8 cellular contexts compared by ENCODE assay signal in genomic region chr2:134120718-134121630, GRCh38.
DNase-seq lines count a peak whose midpoint lies in the region; ATAC-seq and TF ChIP-seq lines count a peak whose summit lies in the region.

No MANE protein-coding gene starts in this region.

- TF ChIP-seq CTCF in AG04449 (IDR thresholded peaks at IDR 0.05; ENCODE audit: insufficient read depth, low read length, missing control alignments) = no peak
- TF ChIP-seq CTCF in OCI-LY1 (IDR thresholded peaks at IDR 0.05; ENCODE audit: low read length) = no peak
- no peak for TF ChIP-seq CTCF in fibroblast of mammary gland (conservative IDR thresholded peaks at IDR 0.05; ENCODE audit: control insufficient read depth, insufficient read depth, low read depth, low read length)
- TF ChIP-seq CTCF in nephron (IDR thresholded peaks at IDR 0.05; ENCODE audit: unreplicated experiment in 3 of 3) = no peak

- no peaks in the 10 kb centered on the region for H3K27me3 ChIP-seq in OCI-LY1 (ENCODE audit: insufficient read depth, low read length)
- H3K27me3 ChIP-seq in subcutaneous abdominal adipose tissue (ENCODE audit: control insufficient read depth in 5 of 5, insufficient read depth in 4 of 5, low read length in 5 of 5) = no peaks in the 10 kb centered on the region

- no peaks in the 10 kb centered on the region for H4K20me1 ChIP-seq in OCI-LY1 (ENCODE audit: insufficient read depth, low read length)

- H3K27ac Mint-ChIP-seq in activated T-helper 1 cell treated with anti-CD3 and anti-CD28 coated beads, Interleukin-12 subunit alpha, Interleukin-12 subunit beta, Interleukin-2, Interleukin-4 antibody, amounts not matched to agents 30 ng/mL and 10 ng/mL and 1 ng/mL, durations not matched to agents 14 hours and 24 hours and 36 hours = no peak overlapping the region
- peak overlapping the region; percentile 70 to 80 (median 76) for H3K27ac Mint-ChIP-seq in nephron

- CTCF ChIA-PET in AG04449 (lab: Yijun Ruan, JAX) = interaction anchor here (0.7 to 8.4 kb wide), 9 partner anchors 23 to 329 kb away, joined by 3 to 154 read pairs (median 87); partner anchors contain the start of gene MGAT5

- no peaks in the 10 kb centered on the region for H3K36me3 ChIP-seq in OCI-LY1 (ENCODE audit: insufficient read depth, low read length)
- no peaks in the 10 kb centered on the region for H3K36me3 ChIP-seq in subcutaneous abdominal adipose tissue (ENCODE audit: control insufficient read depth in 5 of 5, insufficient read depth in 5 of 5, low read length in 5 of 5)

- H3K9ac ChIP-seq in OCI-LY1 (ENCODE audit: low read length) (peak overlapping the region; percentile 85), subcutaneous abdominal adipose tissue (ENCODE audit: low read length in 5 of 5) (peak overlapping the region in 4 of 5 donors; percentile 73 to 81 (median 77))

- peaks cover 1% of the 10 kb centered on the region for H3K36me3 Mint-ChIP-seq in activated T-helper 1 cell treated with anti-CD3 and anti-CD28 coated beads, Interleukin-12 subunit alpha, Interleukin-12 subunit beta, Interleukin-2, Interleukin-4 antibody, amounts not matched to agents 30 ng/mL and 10 ng/mL and 1 ng/mL, durations not matched to agents 14 hours and 24 hours and 36 hours (ENCODE audit: low read depth)
- no peaks in the 10 kb centered on the region for H3K36me3 Mint-ChIP-seq in nephron (ENCODE audit: low read depth)

- H3K4me1 ChIP-seq in OCI-LY1 (ENCODE audit: insufficient read depth, low read length, severe bottlenecking) = peaks cover 59% of the 10 kb centered on the region
- peaks cover 10 to 64% (median 41%) of the 10 kb centered on the region in 5 donors for H3K4me1 ChIP-seq in subcutaneous abdominal adipose tissue (ENCODE audit: control insufficient read depth in 5 of 5, insufficient read depth in 5 of 5, low read length in 5 of 5)

- H3K9me2 ChIP-seq in OCI-LY1 (ENCODE audit: low read depth, low read length) = no peaks in the 10 kb centered on the region

- no peaks in the 10 kb centered on the region for H3K9me3 Mint-ChIP-seq in activated T-helper 1 cell treated with anti-CD3 and anti-CD28 coated beads, Interleukin-12 subunit alpha, Interleukin-12 subunit beta, Interleukin-2, Interleukin-4 antibody, amounts not matched to agents 30 ng/mL and 10 ng/mL and 1 ng/mL, durations not matched to agents 14 hours and 24 hours and 36 hours
- no peaks in the 10 kb centered on the region for H3K9me3 Mint-ChIP-seq in nephron

- H3K4me2 ChIP-seq in OCI-LY1 (ENCODE audit: low read length) = peak overlapping the region; percentile 82

- no peak for DNase-seq in AG04449 (ENCODE audit: low read depth, low spot score)
- peak; percentile 54 for DNase-seq in activated T-helper 1 cell treated with anti-CD3 and anti-CD28 coated beads, Interleukin-12 subunit alpha, Interleukin-12 subunit beta, Interleukin-2, Interleukin-4 antibody, amounts not matched to agents 30 ng/mL and 10 ng/mL and 1 ng/mL, durations not matched to agents 14 hours and 24 hours and 36 hours (ENCODE audit: low spot score)
- peak; percentile 51 for DNase-seq in fibroblast of mammary gland (ENCODE audit: low read depth)

- H3K4me1 Mint-ChIP-seq in activated T-helper 1 cell treated with anti-CD3 and anti-CD28 coated beads, Interleukin-12 subunit alpha, Interleukin-12 subunit beta, Interleukin-2, Interleukin-4 antibody, amounts not matched to agents 30 ng/mL and 10 ng/mL and 1 ng/mL, durations not matched to agents 14 hours and 24 hours and 36 hours (ENCODE audit: low read depth) = peaks cover 36% of the 10 kb centered on the region
- H3K4me1 Mint-ChIP-seq in nephron = peaks cover 39% of the 10 kb centered on the region

- H3K4me3 Mint-ChIP-seq in activated T-helper 1 cell treated with anti-CD3 and anti-CD28 coated beads, Interleukin-12 subunit alpha, Interleukin-12 subunit beta, Interleukin-2, Interleukin-4 antibody, amounts not matched to agents 30 ng/mL and 10 ng/mL and 1 ng/mL, durations not matched to agents 14 hours and 24 hours and 36 hours = peak overlapping the region; percentile 78
- peak overlapping the region; percentile 88 to 95 (median 91) for H3K4me3 Mint-ChIP-seq in nephron

- ATAC-seq in GM18867 (IDR thresholded peaks at IDR 0.05; ENCODE audit: unreplicated experiment) (peak; percentile 59), HG03097 (IDR thresholded peaks at IDR 0.05; ENCODE audit: low FRiP score, unreplicated experiment) (peak; percentile 34)

- peaks cover 27% of the 10 kb centered on the region for H3K79me2 ChIP-seq in OCI-LY1 (ENCODE audit: insufficient read depth, low read length)

- H3K27me3 Mint-ChIP-seq in activated T-helper 1 cell treated with anti-CD3 and anti-CD28 coated beads, Interleukin-12 subunit alpha, Interleukin-12 subunit beta, Interleukin-2, Interleukin-4 antibody, amounts not matched to agents 30 ng/mL and 10 ng/mL and 1 ng/mL, durations not matched to agents 14 hours and 24 hours and 36 hours (ENCODE audit: insufficient read depth) = peaks cover 18% of the 10 kb centered on the region
- H3K27me3 Mint-ChIP-seq in nephron (ENCODE audit: low read depth) = peaks cover 4% of the 10 kb centered on the region

- H3K27ac ChIP-seq in OCI-LY1 (ENCODE audit: low read depth, low read length, poor library complexity, severe bottlenecking) = no peak overlapping the region
- H3K27ac ChIP-seq in subcutaneous abdominal adipose tissue (ENCODE audit: low read depth, low read length) = peak overlapping the region; percentile 70

- POLR2A ChIA-PET in AG04449 (lab: Yijun Ruan, JAX) = interaction anchor here (0.5 to 2.3 kb wide), 4 partner anchors 122 to 290 kb away, joined by 3 to 13 read pairs (median 4); no protein-coding TSS in a partner anchor

- peak overlapping the region; percentile 76 for H3K4me3 ChIP-seq in AG04449 (ENCODE audit: low read depth, low read length)
- peak overlapping the region; percentile 94 for H3K4me3 ChIP-seq in OCI-LY1 (ENCODE audit: low read depth, low read length, poor library complexity, severe bottlenecking)
- peak overlapping the region; percentile 62 for H3K4me3 ChIP-seq in fibroblast of mammary gland (ENCODE audit: control insufficient read depth, low read depth, low read length)
- H3K4me3 ChIP-seq in subcutaneous abdominal adipose tissue (ENCODE audit: low read depth in 1 of 5, low read length in 5 of 5) = peak overlapping the region; percentile 56 to 88 (median 80)

- H3K9me3 ChIP-seq in OCI-LY1 (ENCODE audit: low read length) = no peaks in the 10 kb centered on the region
- no peaks in the 10 kb centered on the region for H3K9me3 ChIP-seq in subcutaneous abdominal adipose tissue (ENCODE audit: control insufficient read depth in 5 of 5, low read length in 5 of 5)

- intact Hi-C loops in activated T-helper 1 cell treated with anti-CD3 and anti-CD28 coated beads, Interleukin-12 subunit alpha, Interleukin-12 subunit beta, Interleukin-2, Interleukin-4 antibody, amounts not matched to agents 30 ng/mL and 10 ng/mL and 1 ng/mL, durations not matched to agents 14 hours and 24 hours and 36 hours (cut with micrococcal nuclease) = loop anchor here (5.0 kb wide), 2 partner anchors 546 to 1411 kb away; partner anchors contain the start of genes R3HDM1 and ZRANB3

- no peak overlapping the region for H2AFZ ChIP-seq in OCI-LY1 (ENCODE audit: low read length)

- H3F3A ChIP-seq in OCI-LY1 (ENCODE audit: insufficient read depth, low read length) = no peaks in the 10 kb centered on the region
